Comparison of ENCODE assay signal across 1 cellular context in the genomic region with DNA sequence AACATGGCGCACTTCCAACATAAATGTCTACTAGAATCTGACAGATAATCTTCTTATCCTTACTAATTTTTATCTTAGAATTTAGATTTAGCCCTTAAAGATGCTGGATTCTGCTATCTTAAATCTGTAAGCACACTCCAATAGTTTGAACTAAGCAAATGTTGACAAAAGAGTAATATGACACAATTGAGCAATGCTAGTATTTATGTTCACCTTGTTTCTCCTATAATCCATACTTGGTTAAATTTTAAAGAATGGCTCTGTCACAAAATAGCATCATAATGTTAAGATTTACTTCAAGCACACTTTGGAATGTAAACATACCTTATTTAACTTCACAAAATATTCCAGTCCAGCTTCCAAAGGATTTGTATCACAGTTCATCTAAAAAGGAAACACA.
A peak's percentile ranks its signal among the peaks of the same experiment; 100 is the strongest.
TF ChIP-seq lines count a peak whose summit lies in the region.

No MANE protein-coding gene starts in this region.

TF ChIP-seq in HepG2, 621 proteins besides CTCF, POLR2A, EP300 and RAD21 (continued from another document and continues in another):
- TF ChIP-seq MED1 (CRISPR knock-in tag; IDR thresholded peaks at IDR 0.05): peak; percentile 47; the same call in 1 of the 2 replicates
- no peak for TF ChIP-seq RFXANK (CRISPR knock-in tag; IDR thresholded peaks at IDR 0.05)
- no peak for TF ChIP-seq ZNF550 (CRISPR knock-in tag; IDR thresholded peaks at IDR 0.05; ENCODE audit: borderline replicate concordance)
- TF ChIP-seq ZNF138 (CRISPR knock-in tag; IDR thresholded peaks at IDR 0.05; ENCODE audit: low read depth): no peak
- TF ChIP-seq ZFP36 (IDR thresholded peaks at IDR 0.05; ENCODE audit: borderline replicate concordance, low read depth, low read length, partially characterized antibody): no peak
- TF ChIP-seq, protein P1, sequence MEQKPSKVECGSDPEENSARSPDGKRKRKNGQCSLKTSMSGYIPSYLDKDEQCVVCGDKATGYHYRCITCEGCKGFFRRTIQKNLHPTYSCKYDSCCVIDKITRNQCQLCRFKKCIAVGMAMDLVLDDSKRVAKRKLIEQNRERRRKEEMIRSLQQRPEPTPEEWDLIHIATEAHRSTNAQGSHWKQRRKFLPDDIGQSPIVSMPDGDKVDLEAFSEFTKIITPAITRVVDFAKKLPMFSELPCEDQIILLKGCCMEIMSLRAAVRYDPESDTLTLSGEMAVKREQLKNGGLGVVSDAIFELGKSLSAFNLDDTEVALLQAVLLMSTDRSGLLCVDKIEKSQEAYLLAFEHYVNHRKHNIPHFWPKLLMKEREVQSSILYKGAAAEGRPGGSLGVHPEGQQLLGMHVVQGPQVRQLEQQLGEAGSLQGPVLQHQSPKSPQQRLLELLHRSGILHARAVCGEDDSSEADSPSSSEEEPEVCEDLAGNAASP (CRISPR knock-in tag; IDR thresholded peaks at IDR 0.05; ENCODE audit: borderline replicate concordance): peak; percentile 75; the same call in 1 of the 2 replicates
- TF ChIP-seq, protein P2, sequence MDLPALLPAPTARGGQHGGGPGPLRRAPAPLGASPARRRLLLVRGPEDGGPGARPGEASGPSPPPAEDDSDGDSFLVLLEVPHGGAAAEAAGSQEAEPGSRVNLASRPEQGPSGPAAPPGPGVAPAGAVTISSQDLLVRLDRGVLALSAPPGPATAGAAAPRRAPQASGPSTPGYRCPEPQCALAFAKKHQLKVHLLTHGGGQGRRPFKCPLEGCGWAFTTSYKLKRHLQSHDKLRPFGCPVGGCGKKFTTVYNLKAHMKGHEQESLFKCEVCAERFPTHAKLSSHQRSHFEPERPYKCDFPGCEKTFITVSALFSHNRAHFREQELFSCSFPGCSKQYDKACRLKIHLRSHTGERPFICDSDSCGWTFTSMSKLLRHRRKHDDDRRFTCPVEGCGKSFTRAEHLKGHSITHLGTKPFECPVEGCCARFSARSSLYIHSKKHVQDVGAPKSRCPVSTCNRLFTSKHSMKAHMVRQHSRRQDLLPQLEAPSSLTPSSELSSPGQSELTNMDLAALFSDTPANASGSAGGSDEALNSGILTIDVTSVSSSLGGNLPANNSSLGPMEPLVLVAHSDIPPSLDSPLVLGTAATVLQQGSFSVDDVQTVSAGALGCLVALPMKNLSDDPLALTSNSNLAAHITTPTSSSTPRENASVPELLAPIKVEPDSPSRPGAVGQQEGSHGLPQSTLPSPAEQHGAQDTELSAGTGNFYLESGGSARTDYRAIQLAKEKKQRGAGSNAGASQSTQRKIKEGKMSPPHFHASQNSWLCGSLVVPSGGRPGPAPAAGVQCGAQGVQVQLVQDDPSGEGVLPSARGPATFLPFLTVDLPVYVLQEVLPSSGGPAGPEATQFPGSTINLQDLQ (CRISPR knock-in tag; IDR thresholded peaks at IDR 0.05): no peak
- TF ChIP-seq, protein P3, sequence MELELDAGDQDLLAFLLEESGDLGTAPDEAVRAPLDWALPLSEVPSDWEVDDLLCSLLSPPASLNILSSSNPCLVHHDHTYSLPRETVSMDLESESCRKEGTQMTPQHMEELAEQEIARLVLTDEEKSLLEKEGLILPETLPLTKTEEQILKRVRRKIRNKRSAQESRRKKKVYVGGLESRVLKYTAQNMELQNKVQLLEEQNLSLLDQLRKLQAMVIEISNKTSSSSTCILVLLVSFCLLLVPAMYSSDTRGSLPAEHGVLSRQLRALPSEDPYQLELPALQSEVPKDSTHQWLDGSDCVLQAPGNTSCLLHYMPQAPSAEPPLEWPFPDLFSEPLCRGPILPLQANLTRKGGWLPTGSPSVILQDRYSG (CRISPR knock-in tag; IDR thresholded peaks at IDR 0.05): no peak
- TF ChIP-seq AHR (CRISPR knock-in tag; IDR thresholded peaks at IDR 0.05): no peak
- no peak for TF ChIP-seq ZNF354B (CRISPR knock-in tag; IDR thresholded peaks at IDR 0.05)
- no peak for TF ChIP-seq ZNF234 (CRISPR knock-in tag; conservative IDR thresholded peaks at IDR 0.05)
- no peak for TF ChIP-seq FOXP1 (IDR thresholded peaks at IDR 0.05)
- peak; percentile 94 for TF ChIP-seq FOXP1 (CRISPR knock-in tag; IDR thresholded peaks at IDR 0.05)
- no peak for TF ChIP-seq HOXA3 (CRISPR knock-in tag; IDR thresholded peaks at IDR 0.05)
- no peak for TF ChIP-seq ZNF160 (CRISPR knock-in tag; IDR thresholded peaks at IDR 0.05)
- TF ChIP-seq ZKSCAN8 (CRISPR knock-in tag; IDR thresholded peaks at IDR 0.05; ENCODE audit: borderline replicate concordance): no peak; the same call in 1 of the 2 replicates
- TF ChIP-seq ZNF260 (CRISPR knock-in tag; IDR thresholded peaks at IDR 0.05; ENCODE audit: borderline replicate concordance, low read depth): no peak
- no peak for TF ChIP-seq PLRG1 (conservative IDR thresholded peaks at IDR 0.05)
- TF ChIP-seq MIXL1 (CRISPR knock-in tag; IDR thresholded peaks at IDR 0.05): peak; percentile 90
- TF ChIP-seq ZNF441 (CRISPR knock-in tag; IDR thresholded peaks at IDR 0.05; ENCODE audit: borderline replicate concordance): no peak
- TF ChIP-seq FOXO1 (CRISPR knock-in tag; IDR thresholded peaks at IDR 0.05): no peak
- peak; percentile 79 for TF ChIP-seq RARA (CRISPR knock-in tag; IDR thresholded peaks at IDR 0.05)
- TF ChIP-seq, protein P4, sequence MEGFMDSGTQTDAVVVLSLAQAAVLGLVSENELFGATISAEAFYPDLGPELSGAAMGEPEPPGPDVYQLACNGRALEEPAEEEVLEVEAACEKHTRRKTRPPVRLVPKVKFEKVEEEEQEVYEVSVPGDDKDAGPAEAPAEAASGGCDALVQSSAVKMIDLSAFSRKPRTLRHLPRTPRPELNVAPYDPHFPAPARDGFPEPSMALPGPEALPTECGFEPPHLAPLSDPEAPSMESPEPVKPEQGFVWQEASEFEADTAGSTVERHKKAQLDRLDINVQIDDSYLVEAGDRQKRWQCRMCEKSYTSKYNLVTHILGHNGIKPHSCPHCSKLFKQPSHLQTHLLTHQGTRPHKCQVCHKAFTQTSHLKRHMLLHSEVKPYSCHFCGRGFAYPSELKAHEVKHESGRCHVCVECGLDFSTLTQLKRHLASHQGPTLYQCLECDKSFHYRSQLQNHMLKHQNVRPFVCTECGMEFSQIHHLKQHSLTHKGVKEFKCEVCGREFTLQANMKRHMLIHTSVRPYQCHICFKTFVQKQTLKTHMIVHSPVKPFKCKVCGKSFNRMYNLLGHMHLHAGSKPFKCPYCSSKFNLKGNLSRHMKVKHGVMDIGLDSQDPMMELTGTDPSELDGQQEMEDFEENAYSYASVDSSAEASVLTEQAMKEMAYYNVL (CRISPR knock-in tag; IDR thresholded peaks at IDR 0.05; ENCODE audit: borderline replicate concordance): no peak
- TF ChIP-seq PRMT3 (CRISPR knock-in tag; IDR thresholded peaks at IDR 0.05; ENCODE audit: borderline replicate concordance, low read depth): no peak
- TF ChIP-seq HCFC1 (IDR thresholded peaks at IDR 0.05; ENCODE audit: low read depth, low read length): no peak
- TF ChIP-seq MEF2D (CRISPR knock-in tag; IDR thresholded peaks at IDR 0.05): no peak
- no peak for TF ChIP-seq FOXK2 (IDR thresholded peaks at IDR 0.05)
- TF ChIP-seq PHF21A (CRISPR knock-in tag; IDR thresholded peaks at IDR 0.05): no peak
- TF ChIP-seq KAT2B (IDR thresholded peaks at IDR 0.05; ENCODE audit: borderline replicate concordance, low read depth, low read length): no peak
- no peak for TF ChIP-seq KDM6A (CRISPR knock-in tag; IDR thresholded peaks at IDR 0.05; ENCODE audit: low read depth)
- TF ChIP-seq, protein P5, sequence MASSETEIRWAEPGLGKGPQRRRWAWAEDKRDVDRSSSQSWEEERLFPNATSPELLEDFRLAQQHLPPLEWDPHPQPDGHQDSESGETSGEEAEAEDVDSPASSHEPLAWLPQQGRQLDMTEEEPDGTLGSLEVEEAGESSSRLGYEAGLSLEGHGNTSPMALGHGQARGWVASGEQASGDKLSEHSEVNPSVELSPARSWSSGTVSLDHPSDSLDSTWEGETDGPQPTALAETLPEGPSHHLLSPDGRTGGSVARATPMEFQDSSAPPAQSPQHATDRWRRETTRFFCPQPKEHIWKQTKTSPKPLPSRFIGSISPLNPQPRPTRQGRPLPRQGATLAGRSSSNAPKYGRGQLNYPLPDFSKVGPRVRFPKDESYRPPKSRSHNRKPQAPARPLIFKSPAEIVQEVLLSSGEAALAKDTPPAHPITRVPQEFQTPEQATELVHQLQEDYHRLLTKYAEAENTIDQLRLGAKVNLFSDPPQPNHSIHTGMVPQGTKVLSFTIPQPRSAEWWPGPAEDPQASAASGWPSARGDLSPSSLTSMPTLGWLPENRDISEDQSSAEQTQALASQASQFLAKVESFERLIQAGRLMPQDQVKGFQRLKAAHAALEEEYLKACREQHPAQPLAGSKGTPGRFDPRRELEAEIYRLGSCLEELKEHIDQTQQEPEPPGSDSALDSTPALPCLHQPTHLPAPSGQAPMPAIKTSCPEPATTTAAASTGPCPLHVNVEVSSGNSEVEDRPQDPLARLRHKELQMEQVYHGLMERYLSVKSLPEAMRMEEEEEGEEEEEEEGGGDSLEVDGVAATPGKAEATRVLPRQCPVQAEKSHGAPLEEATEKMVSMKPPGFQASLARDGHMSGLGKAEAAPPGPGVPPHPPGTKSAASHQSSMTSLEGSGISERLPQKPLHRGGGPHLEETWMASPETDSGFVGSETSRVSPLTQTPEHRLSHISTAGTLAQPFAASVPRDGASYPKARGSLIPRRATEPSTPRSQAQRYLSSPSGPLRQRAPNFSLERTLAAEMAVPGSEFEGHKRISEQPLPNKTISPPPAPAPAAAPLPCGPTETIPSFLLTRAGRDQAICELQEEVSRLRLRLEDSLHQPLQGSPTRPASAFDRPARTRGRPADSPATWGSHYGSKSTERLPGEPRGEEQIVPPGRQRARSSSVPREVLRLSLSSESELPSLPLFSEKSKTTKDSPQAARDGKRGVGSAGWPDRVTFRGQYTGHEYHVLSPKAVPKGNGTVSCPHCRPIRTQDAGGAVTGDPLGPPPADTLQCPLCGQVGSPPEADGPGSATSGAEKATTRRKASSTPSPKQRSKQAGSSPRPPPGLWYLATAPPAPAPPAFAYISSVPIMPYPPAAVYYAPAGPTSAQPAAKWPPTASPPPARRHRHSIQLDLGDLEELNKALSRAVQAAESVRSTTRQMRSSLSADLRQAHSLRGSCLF (CRISPR knock-in tag; IDR thresholded peaks at IDR 0.05; ENCODE audit: borderline replicate concordance): no peak
- TF ChIP-seq RCOR2 (CRISPR knock-in tag; IDR thresholded peaks at IDR 0.05): peak; percentile 87
- peak; percentile 77 for TF ChIP-seq PPARG (CRISPR knock-in tag; conservative IDR thresholded peaks at IDR 0.05)
- no peak for TF ChIP-seq RBM39 (IDR thresholded peaks at IDR 0.05; ENCODE audit: low read depth, low read length, poor library complexity, severe bottlenecking)
- no peak for TF ChIP-seq ZNF251 (CRISPR knock-in tag; IDR thresholded peaks at IDR 0.05)
- TF ChIP-seq ZNF878 (CRISPR knock-in tag; IDR thresholded peaks at IDR 0.05): no peak
- TF ChIP-seq ZNF552 (CRISPR knock-in tag; IDR thresholded peaks at IDR 0.05; ENCODE audit: borderline replicate concordance): no peak
- no peak for TF ChIP-seq SOX13 (IDR thresholded peaks at IDR 0.05)
- TF ChIP-seq SOX13 (CRISPR knock-in tag; conservative IDR thresholded peaks at IDR 0.05 in 1 of 2, IDR thresholded peaks at IDR 0.05 in 1 of 2): peak in 1 of 2 experiments; percentile 80; a peak in 2 of 4 replicates
- TF ChIP-seq IRF2 (CRISPR knock-in tag; IDR thresholded peaks at IDR 0.05): peak; percentile 52; the same call in 1 of the 2 replicates
- TF ChIP-seq, protein P6, sequence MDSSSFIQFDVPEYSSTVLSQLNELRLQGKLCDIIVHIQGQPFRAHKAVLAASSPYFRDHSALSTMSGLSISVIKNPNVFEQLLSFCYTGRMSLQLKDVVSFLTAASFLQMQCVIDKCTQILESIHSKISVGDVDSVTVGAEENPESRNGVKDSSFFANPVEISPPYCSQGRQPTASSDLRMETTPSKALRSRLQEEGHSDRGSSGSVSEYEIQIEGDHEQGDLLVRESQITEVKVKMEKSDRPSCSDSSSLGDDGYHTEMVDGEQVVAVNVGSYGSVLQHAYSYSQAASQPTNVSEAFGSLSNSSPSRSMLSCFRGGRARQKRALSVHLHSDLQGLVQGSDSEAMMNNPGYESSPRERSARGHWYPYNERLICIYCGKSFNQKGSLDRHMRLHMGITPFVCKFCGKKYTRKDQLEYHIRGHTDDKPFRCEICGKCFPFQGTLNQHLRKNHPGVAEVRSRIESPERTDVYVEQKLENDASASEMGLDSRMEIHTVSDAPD (CRISPR knock-in tag; IDR thresholded peaks at IDR 0.05): no peak
- TF ChIP-seq CREM (IDR thresholded peaks at IDR 0.05): peak; percentile 71
- TF ChIP-seq CREM (CRISPR knock-in tag; IDR thresholded peaks at IDR 0.05): no peak
- TF ChIP-seq SRY (CRISPR knock-in tag; IDR thresholded peaks at IDR 0.05): no peak
- TF ChIP-seq AGO2 (optimal IDR thresholded peaks at IDR 0.05; ENCODE audit: low read depth, low read length): no peak
- TF ChIP-seq, protein P7, sequence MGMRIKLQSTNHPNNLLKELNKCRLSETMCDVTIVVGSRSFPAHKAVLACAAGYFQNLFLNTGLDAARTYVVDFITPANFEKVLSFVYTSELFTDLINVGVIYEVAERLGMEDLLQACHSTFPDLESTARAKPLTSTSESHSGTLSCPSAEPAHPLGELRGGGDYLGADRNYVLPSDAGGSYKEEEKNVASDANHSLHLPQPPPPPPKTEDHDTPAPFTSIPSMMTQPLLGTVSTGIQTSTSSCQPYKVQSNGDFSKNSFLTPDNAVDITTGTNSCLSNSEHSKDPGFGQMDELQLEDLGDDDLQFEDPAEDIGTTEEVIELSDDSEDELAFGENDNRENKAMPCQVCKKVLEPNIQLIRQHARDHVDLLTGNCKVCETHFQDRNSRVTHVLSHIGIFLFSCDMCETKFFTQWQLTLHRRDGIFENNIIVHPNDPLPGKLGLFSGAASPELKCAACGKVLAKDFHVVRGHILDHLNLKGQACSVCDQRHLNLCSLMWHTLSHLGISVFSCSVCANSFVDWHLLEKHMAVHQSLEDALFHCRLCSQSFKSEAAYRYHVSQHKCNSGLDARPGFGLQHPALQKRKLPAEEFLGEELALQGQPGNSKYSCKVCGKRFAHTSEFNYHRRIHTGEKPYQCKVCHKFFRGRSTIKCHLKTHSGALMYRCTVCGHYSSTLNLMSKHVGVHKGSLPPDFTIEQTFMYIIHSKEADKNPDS (CRISPR knock-in tag; IDR thresholded peaks at IDR 0.05): no peak
- TF ChIP-seq ZBTB20 (CRISPR knock-in tag; IDR thresholded peaks at IDR 0.05; ENCODE audit: borderline replicate concordance, low read depth): no peak
- no peak for TF ChIP-seq CHCHD3 (CRISPR knock-in tag; IDR thresholded peaks at IDR 0.05)
- TF ChIP-seq, protein P8, sequence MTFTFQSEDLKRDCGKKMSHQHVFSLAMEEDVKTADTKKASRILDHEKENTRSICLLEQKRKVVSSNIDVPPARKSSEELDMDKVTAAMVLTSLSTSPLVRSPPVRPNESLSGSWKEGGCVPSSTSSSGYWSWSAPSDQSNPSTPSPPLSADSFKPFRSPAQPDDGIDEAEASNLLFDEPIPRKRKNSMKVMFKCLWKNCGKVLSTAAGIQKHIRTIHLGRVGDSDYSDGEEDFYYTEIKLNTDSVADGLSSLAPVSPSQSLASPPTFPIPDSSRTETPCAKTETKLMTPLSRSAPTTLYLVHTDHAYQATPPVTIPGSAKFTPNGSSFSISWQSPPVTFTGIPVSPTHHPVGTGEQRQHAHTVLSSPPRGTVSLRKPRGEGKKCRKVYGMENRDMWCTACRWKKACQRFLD (CRISPR knock-in tag; IDR thresholded peaks at IDR 0.05; ENCODE audit: borderline replicate concordance): no peak
- peak; percentile 67; the same call in 1 of the 2 replicates for TF ChIP-seq ISL2 (CRISPR knock-in tag; IDR thresholded peaks at IDR 0.05)
